11 cellular contexts compared by ENCODE assay signal in genomic region chr16:57268804-57269800, GRCh38. TPM values are rescaled to one million over a fixed set of nuclear protein-coding genes. Genes with fewer than 3 reads are reported as not detected.
DNase-seq lines count a peak whose midpoint lies in the region; ATAC-seq and TF ChIP-seq lines count a peak whose summit lies in the region.
"Had no signal": no experiment of that assay in that cellular context is flagged by ENCODE, and none has a peak within 500 bp of the region (broad histone marks: within the 10 kb centered on the region; RNA-seq: fewer than 3 reads in every experiment).

No MANE protein-coding gene starts in this region.

- CTCF ChIA-PET in Calu3 (lab: Charles Lee): interaction anchor here (0.5 to 1.9 kb wide), 2 partner anchors 10 to 16 kb away, joined by 3 to 6 read pairs; no protein-coding TSS in a partner anchor

- no peaks in the 10 kb centered on the region for H3K27me3 Mint-ChIP-seq in Calu3 (ENCODE audit: unreplicated experiment)
- H3K27me3 Mint-ChIP-seq in glutamatergic neuron (ENCODE audit: unreplicated experiment): no peaks in the 10 kb centered on the region
- no peaks in the 10 kb centered on the region for H3K27me3 Mint-ChIP-seq in naive thymus-derived CD8-positive, alpha-beta T cell
- no peaks in the 10 kb centered on the region for H3K27me3 Mint-ChIP-seq in activated T-helper 2 cell treated with anti-CD3 and anti-CD28 coated beads, Interferon-gamma antibody, Interleukin-2, Interleukin-4, amounts not matched to agents 10 μg/mL and 5 μg/mL and 100 μg/mL, durations not matched to agents 14 hours and 24 hours and 36 hours (ENCODE audit: low read depth)

- no peak for ATAC-seq in naive thymus-derived CD8-positive, alpha-beta T cell
- ATAC-seq in GM21737 (IDR thresholded peaks at IDR 0.05; ENCODE audit: unreplicated experiment): no peak
- ATAC-seq in HG02970 (IDR thresholded peaks at IDR 0.05; ENCODE audit: low FRiP score, unreplicated experiment): no peak

- TF ChIP-seq CTCF in Calu3 (IDR thresholded peaks at IDR 0.05; ENCODE audit: unreplicated experiment): no peak
- TF ChIP-seq CTCF in glutamatergic neuron (IDR thresholded peaks at IDR 0.05; ENCODE audit: partially characterized antibody, unreplicated experiment): no peak

- intact Hi-C loops in Calu3 (cut with micrococcal nuclease; ENCODE audit: unreplicated experiment): no loop called here
- intact Hi-C loops in activated T-helper 2 cell treated with anti-CD3 and anti-CD28 coated beads, Interferon-gamma antibody, Interleukin-2, Interleukin-4, amounts not matched to agents 10 μg/mL and 5 μg/mL and 100 μg/mL, durations not matched to agents 14 hours and 24 hours and 36 hours (cut with micrococcal nuclease): no loop called here

- H3K4me1 Mint-ChIP-seq in Calu3 (ENCODE audit: low read depth, unreplicated experiment): peaks cover 46% of the 10 kb centered on the region
- peaks cover 3% of the 10 kb centered on the region for H3K4me1 Mint-ChIP-seq in glutamatergic neuron (ENCODE audit: low read depth, unreplicated experiment)
- peaks cover 25 to 57% (median 50%) of the 10 kb centered on the region in 4 donors for H3K4me1 Mint-ChIP-seq in naive thymus-derived CD8-positive, alpha-beta T cell
- H3K4me1 Mint-ChIP-seq in activated T-helper 2 cell treated with anti-CD3 and anti-CD28 coated beads, Interferon-gamma antibody, Interleukin-2, Interleukin-4, amounts not matched to agents 10 μg/mL and 5 μg/mL and 100 μg/mL, durations not matched to agents 14 hours and 24 hours and 36 hours (ENCODE audit: low read depth): peaks cover 18% of the 10 kb centered on the region

- H3K36me3 Mint-ChIP-seq in Calu3 (ENCODE audit: insufficient read depth, unreplicated experiment) (peaks cover 12% of the 10 kb centered on the region), glutamatergic neuron (ENCODE audit: unreplicated experiment) (no peaks in the 10 kb centered on the region)
- no peaks in the 10 kb centered on the region for H3K36me3 Mint-ChIP-seq in naive thymus-derived CD8-positive, alpha-beta T cell
- no peaks in the 10 kb centered on the region for H3K36me3 Mint-ChIP-seq in activated T-helper 2 cell treated with anti-CD3 and anti-CD28 coated beads, Interferon-gamma antibody, Interleukin-2, Interleukin-4, amounts not matched to agents 10 μg/mL and 5 μg/mL and 100 μg/mL, durations not matched to agents 14 hours and 24 hours and 36 hours (ENCODE audit: low read depth)

- H3K9me3 Mint-ChIP-seq in Calu3 (ENCODE audit: low read depth, unreplicated experiment): no peaks in the 10 kb centered on the region
- H3K9me3 Mint-ChIP-seq in glutamatergic neuron (ENCODE audit: unreplicated experiment): peaks cover 6% of the 10 kb centered on the region
- no peaks in the 10 kb centered on the region for H3K9me3 Mint-ChIP-seq in naive thymus-derived CD8-positive, alpha-beta T cell
- no peaks in the 10 kb centered on the region for H3K9me3 Mint-ChIP-seq in activated T-helper 2 cell treated with anti-CD3 and anti-CD28 coated beads, Interferon-gamma antibody, Interleukin-2, Interleukin-4, amounts not matched to agents 10 μg/mL and 5 μg/mL and 100 μg/mL, durations not matched to agents 14 hours and 24 hours and 36 hours

- BruUV-seq in Calu3 (replicated peaks; lab: Mats Ljungman, UMichigan): no TSS peak

- POLR2A ChIA-PET in naive thymus-derived CD8-positive, alpha-beta T cell (lab: Charles Lee): interaction anchor here (0.5 to 5.7 kb wide), 6 partner anchors 10 to 83 kb away, joined by 3 to 55 read pairs (median 4); partner anchors contain the start of genes ARL2BP, PSME3IP1 and RSPRY1

- H3K4me3 Mint-ChIP-seq in Calu3 (ENCODE audit: low read depth, unreplicated experiment) (no peak overlapping the region), glutamatergic neuron (ENCODE audit: unreplicated experiment) (no peak overlapping the region)
- H3K4me3 Mint-ChIP-seq in naive thymus-derived CD8-positive, alpha-beta T cell: peak overlapping the region in 5 of 10 donors; percentile 14 to 84 (median 71)
- no peak overlapping the region for H3K4me3 Mint-ChIP-seq in activated T-helper 2 cell treated with anti-CD3 and anti-CD28 coated beads, Interferon-gamma antibody, Interleukin-2, Interleukin-4, amounts not matched to agents 10 μg/mL and 5 μg/mL and 100 μg/mL, durations not matched to agents 14 hours and 24 hours and 36 hours (ENCODE audit: low read depth)

- DNase-seq in Calu3 (peak; percentile 81), SK-N-DZ (ENCODE audit: low spot score) (peak; percentile 40), glutamatergic neuron (peak; percentile 39)
- DNase-seq in naive thymus-derived CD8-positive, alpha-beta T cell: no peak
- DNase-seq in effector CD8-positive, alpha-beta T cell (lab: John Stamatoyannopoulos, UW): no peak
- DNase-seq in activated T-helper 2 cell treated with anti-CD3 and anti-CD28 coated beads, Interferon-gamma antibody, Interleukin-2, Interleukin-4, amounts not matched to agents 10 μg/mL and 5 μg/mL and 100 μg/mL, durations not matched to agents 14 hours and 24 hours and 36 hours (ENCODE audit: low spot score): no peak
- DNase-seq: midbrain, NCI-H1105 treated with DMSO at 0.1 percent for 48 hours had no signal

- H3K27ac Mint-ChIP-seq in Calu3 (ENCODE audit: unreplicated experiment) (peak overlapping the region; percentile 10), glutamatergic neuron (ENCODE audit: unreplicated experiment) (no peak overlapping the region)
- H3K27ac Mint-ChIP-seq in naive thymus-derived CD8-positive, alpha-beta T cell: peak overlapping the region; percentile 90 to 99 (median 97)
- no peak overlapping the region for H3K27ac Mint-ChIP-seq in activated T-helper 2 cell treated with anti-CD3 and anti-CD28 coated beads, Interferon-gamma antibody, Interleukin-2, Interleukin-4, amounts not matched to agents 10 μg/mL and 5 μg/mL and 100 μg/mL, durations not matched to agents 14 hours and 24 hours and 36 hours

RNA-seq across cellular contexts. Expression of gene PLLP, which starts 15.4 kb away (rescaled TPM):
- total RNA-seq in Calu3 (2022) (38.3 and 40.3 TPM in 2 replicates), glutamatergic neuron (ENCODE audit: unreplicated experiment) (not detected)
- 1.3 and 3.9 TPM in 2 replicates for polyA plus RNA-seq in SK-N-DZ (2014; cell fraction: cytosol; rRNA removed)
- 1.8 and 2.1 TPM in 2 replicates for polyA plus RNA-seq in SK-N-DZ (2014; cell fraction: nucleus; rRNA removed)
- total RNA-seq in naive thymus-derived CD8-positive, alpha-beta T cell: 1 to 10 TPM; 3.5 to 4.2 TPM
- polyA plus RNA-seq in naive thymus-derived CD8-positive, alpha-beta T cell: 1 to 10 TPM; 4.9 to 8.8 (median 6.3) TPM
- 0.30 and 0.34 TPM in 2 replicates for total RNA-seq in activated T-helper 2 cell treated with anti-CD3 and anti-CD28 coated beads, Interferon-gamma antibody, Interleukin-2, Interleukin-4, amounts not matched to agents 10 μg/mL and 5 μg/mL and 100 μg/mL, durations not matched to agents 14 hours and 24 hours and 36 hours
- total RNA-seq: fibroblast of lung had no signal

RNA-seq across cellular contexts. Expression of gene ARL2BP, which starts 24.0 kb away (rescaled TPM):
- total RNA-seq in Calu3 (2022) (32.6 and 33.3 TPM in 2 replicates), glutamatergic neuron (ENCODE audit: unreplicated experiment) (38.4 TPM)
- 94.3 and 103 TPM in 2 replicates for polyA plus RNA-seq in SK-N-DZ (2014; cell fraction: cytosol; rRNA removed)
- polyA plus RNA-seq in SK-N-DZ (2014; cell fraction: nucleus; rRNA removed): 43.5 and 43.9 TPM in 2 replicates
- 10 to 100 TPM; 58.0 to 61.3 TPM for total RNA-seq in naive thymus-derived CD8-positive, alpha-beta T cell
- polyA plus RNA-seq in naive thymus-derived CD8-positive, alpha-beta T cell: 100 to 1,000 TPM; 148 to 154 (median 153) TPM
- total RNA-seq in activated T-helper 2 cell treated with anti-CD3 and anti-CD28 coated beads, Interferon-gamma antibody, Interleukin-2, Interleukin-4, amounts not matched to agents 10 μg/mL and 5 μg/mL and 100 μg/mL, durations not matched to agents 14 hours and 24 hours and 36 hours: 28.1 and 31.2 TPM in 2 replicates

Comparison
In these comparisons a context has a peak if more than half of its experiments do, and no peak if none do; other contexts are left out.
1. DNase-seq: peak in Calu3 (single experiment), SK-N-DZ (single experiment) and glutamatergic neuron (single experiment); none in naive thymus-derived CD8-positive, alpha-beta T cell (0 of 10), effector CD8-positive, alpha-beta T cell (single experiment) and activated T-helper 2 cell treated with anti-CD3 and anti-CD28 coated beads, Interferon-gamma antibody, Interleukin-2, Interleukin-4, amounts not matched to agents 10 μg/mL and 5 μg/mL and 100 μg/mL, durations not matched to agents 14 hours and 24 hours and 36 hours (single experiment).
2. H3K27ac Mint-ChIP-seq: peak in Calu3 (single experiment) and naive thymus-derived CD8-positive, alpha-beta T cell (10 of 10); none in glutamatergic neuron (single experiment) and activated T-helper 2 cell treated with anti-CD3 and anti-CD28 coated beads, Interferon-gamma antibody, Interleukin-2, Interleukin-4, amounts not matched to agents 10 μg/mL and 5 μg/mL and 100 μg/mL, durations not matched to agents 14 hours and 24 hours and 36 hours (single experiment).